ENCODE assay signal across 1 cellular context in the genomic region with DNA sequence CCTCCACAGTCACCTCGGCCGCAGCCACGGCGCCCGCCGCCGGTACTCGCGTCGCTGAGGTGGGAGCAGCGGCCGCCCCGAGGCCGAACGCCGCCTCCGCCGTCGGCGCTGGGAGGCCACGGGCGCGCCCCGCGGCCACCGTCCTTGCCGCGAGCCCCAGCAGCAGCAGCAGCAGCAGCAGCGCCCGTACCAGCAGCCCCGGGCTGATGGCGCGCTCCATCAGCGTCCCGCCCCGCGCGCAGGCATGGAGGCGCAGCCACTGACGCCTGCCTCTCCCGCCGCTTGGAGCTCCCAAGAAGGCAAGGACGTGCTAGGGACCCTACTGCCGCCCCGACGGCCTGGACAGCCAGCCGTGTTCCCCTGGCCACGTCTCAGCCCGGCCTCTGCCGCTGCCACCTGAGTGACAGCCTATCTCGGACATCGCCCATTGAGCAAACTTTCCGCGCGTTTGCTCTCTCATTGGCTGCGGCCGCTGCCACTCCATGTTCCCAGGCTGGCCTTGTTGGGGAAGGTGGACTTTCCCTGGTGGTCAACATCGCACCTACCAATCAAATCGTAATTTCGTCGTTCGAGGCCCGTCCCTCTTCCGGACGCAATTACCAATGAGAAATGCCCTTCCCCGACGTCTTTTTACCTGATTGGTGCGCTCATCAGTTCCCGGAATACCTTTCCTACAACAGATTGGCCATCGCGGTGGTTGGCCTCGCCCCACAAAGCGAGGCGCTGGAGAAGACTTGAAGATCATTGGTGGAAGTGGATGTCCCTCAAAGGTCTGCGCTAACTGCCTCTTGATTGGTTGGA.
TF ChIP-seq lines count a peak whose summit lies in the region.

Gene EIF2AK3, minus strand, starts transcription at position 410 of the 801 bp plus-strand sequence. Its CDS starts 190 bp downstream, at position 220.

TF ChIP-seq in WTC11, 78 proteins besides CTCF, POLR2A, EP300 and RAD21 (continued from another document):
- TF ChIP-seq, protein P1, sequence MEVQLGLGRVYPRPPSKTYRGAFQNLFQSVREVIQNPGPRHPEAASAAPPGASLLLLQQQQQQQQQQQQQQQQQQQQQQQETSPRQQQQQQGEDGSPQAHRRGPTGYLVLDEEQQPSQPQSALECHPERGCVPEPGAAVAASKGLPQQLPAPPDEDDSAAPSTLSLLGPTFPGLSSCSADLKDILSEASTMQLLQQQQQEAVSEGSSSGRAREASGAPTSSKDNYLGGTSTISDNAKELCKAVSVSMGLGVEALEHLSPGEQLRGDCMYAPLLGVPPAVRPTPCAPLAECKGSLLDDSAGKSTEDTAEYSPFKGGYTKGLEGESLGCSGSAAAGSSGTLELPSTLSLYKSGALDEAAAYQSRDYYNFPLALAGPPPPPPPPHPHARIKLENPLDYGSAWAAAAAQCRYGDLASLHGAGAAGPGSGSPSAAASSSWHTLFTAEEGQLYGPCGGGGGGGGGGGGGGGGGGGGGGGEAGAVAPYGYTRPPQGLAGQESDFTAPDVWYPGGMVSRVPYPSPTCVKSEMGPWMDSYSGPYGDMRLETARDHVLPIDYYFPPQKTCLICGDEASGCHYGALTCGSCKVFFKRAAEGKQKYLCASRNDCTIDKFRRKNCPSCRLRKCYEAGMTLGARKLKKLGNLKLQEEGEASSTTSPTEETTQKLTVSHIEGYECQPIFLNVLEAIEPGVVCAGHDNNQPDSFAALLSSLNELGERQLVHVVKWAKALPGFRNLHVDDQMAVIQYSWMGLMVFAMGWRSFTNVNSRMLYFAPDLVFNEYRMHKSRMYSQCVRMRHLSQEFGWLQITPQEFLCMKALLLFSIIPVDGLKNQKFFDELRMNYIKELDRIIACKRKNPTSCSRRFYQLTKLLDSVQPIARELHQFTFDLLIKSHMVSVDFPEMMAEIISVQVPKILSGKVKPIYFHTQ (CRISPR knock-in tag; IDR thresholded peaks at IDR 0.05) = no peak
- 0 out of 2 replicates have a peak, but pooled peaks have one; percentile 46 for TF ChIP-seq ZNF317 (CRISPR knock-in tag; IDR thresholded peaks at IDR 0.05; ENCODE audit: borderline replicate concordance, low read depth)
- peak; percentile 45; the same call in 1 of the 2 replicates for TF ChIP-seq GABPB1 (CRISPR knock-in tag; IDR thresholded peaks at IDR 0.05)
- TF ChIP-seq E2F1 (CRISPR knock-in tag; IDR thresholded peaks at IDR 0.05) = no peak
- peak; percentile 69; the same call in 1 of the 2 replicates for TF ChIP-seq E2F5 (CRISPR knock-in tag; IDR thresholded peaks at IDR 0.05)
- TF ChIP-seq, protein P2, sequence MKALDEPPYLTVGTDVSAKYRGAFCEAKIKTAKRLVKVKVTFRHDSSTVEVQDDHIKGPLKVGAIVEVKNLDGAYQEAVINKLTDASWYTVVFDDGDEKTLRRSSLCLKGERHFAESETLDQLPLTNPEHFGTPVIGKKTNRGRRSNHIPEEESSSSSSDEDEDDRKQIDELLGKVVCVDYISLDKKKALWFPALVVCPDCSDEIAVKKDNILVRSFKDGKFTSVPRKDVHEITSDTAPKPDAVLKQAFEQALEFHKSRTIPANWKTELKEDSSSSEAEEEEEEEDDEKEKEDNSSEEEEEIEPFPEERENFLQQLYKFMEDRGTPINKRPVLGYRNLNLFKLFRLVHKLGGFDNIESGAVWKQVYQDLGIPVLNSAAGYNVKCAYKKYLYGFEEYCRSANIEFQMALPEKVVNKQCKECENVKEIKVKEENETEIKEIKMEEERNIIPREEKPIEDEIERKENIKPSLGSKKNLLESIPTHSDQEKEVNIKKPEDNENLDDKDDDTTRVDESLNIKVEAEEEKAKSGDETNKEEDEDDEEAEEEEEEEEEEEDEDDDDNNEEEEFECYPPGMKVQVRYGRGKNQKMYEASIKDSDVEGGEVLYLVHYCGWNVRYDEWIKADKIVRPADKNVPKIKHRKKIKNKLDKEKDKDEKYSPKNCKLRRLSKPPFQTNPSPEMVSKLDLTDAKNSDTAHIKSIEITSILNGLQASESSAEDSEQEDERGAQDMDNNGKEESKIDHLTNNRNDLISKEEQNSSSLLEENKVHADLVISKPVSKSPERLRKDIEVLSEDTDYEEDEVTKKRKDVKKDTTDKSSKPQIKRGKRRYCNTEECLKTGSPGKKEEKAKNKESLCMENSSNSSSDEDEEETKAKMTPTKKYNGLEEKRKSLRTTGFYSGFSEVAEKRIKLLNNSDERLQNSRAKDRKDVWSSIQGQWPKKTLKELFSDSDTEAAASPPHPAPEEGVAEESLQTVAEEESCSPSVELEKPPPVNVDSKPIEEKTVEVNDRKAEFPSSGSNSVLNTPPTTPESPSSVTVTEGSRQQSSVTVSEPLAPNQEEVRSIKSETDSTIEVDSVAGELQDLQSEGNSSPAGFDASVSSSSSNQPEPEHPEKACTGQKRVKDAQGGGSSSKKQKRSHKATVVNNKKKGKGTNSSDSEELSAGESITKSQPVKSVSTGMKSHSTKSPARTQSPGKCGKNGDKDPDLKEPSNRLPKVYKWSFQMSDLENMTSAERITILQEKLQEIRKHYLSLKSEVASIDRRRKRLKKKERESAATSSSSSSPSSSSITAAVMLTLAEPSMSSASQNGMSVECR (CRISPR knock-in tag; IDR thresholded peaks at IDR 0.05; ENCODE audit: borderline replicate concordance) = peak; percentile 91; the same call in 1 of the 2 replicates
- peak; percentile 88 for TF ChIP-seq FOXK1 (CRISPR knock-in tag; IDR thresholded peaks at IDR 0.05)
- TF ChIP-seq RELA (CRISPR knock-in tag; IDR thresholded peaks at IDR 0.05; ENCODE audit: borderline replicate concordance) = no peak
- 0 out of 2 replicates have a peak, but pooled peaks have one; percentile 60 for TF ChIP-seq NFE2L1 (CRISPR knock-in tag; IDR thresholded peaks at IDR 0.05)
- TF ChIP-seq ZBTB21 (CRISPR knock-in tag; IDR thresholded peaks at IDR 0.05; ENCODE audit: borderline replicate concordance) = no peak
- TF ChIP-seq KAT7 (CRISPR knock-in tag; IDR thresholded peaks at IDR 0.05; ENCODE audit: borderline replicate concordance) = 0 out of 2 replicates have a peak, but pooled peaks have one; percentile 85
- TF ChIP-seq JAZF1 (CRISPR knock-in tag; IDR thresholded peaks at IDR 0.05) = no peak
- 0 out of 2 replicates have a peak, but pooled peaks have one; percentile 41 for TF ChIP-seq ZBTB43 (CRISPR knock-in tag; IDR thresholded peaks at IDR 0.05)
- no peak for TF ChIP-seq ZNF121 (CRISPR knock-in tag; IDR thresholded peaks at IDR 0.05)
- TF ChIP-seq FOXP4 (CRISPR knock-in tag; IDR thresholded peaks at IDR 0.05) = peak; percentile 16; the same call in 1 of the 2 replicates
- peak; percentile 80 for TF ChIP-seq MYBL2 (CRISPR knock-in tag; IDR thresholded peaks at IDR 0.05)
- TF ChIP-seq EMX1 (CRISPR knock-in tag; IDR thresholded peaks at IDR 0.05) = no peak
- TF ChIP-seq ZNF416 (CRISPR knock-in tag; IDR thresholded peaks at IDR 0.05) = 0 out of 2 replicates have a peak, but pooled peaks have one; percentile 53
